ENCODE assay signal across 19 cellular contexts in the genomic region with DNA sequence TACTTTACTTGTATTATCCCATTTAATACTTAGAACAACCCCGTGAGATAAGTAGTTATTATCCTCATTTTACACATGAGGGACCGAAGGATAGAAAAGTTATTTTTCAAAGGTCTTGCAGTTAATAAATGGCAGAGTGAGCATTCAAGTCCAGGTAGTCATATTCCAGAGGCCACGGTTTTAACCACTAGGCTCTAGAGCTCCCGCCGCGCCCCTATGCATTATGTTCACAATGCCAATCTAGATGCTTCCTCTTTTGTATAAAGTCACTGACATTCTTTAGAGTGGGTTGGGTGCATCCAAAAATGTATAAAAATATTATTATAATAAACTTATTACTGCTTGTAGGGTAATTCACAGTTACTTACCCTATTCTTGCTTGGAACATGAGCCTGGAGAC. TPM values are rescaled to one million over a fixed set of nuclear protein-coding genes. Genes with fewer than 3 reads are reported as not detected.
"Had no signal": no experiment of that assay in that cellular context is flagged by ENCODE, and none has a peak within 500 bp of the region (broad histone marks: within the 10 kb centered on the region; RNA-seq: fewer than 3 reads in every experiment).

No MANE protein-coding gene starts in this region.

- H3K27me3 Mint-ChIP-seq: IgD-negative memory B cell had no signal

- H3K9me3 Mint-ChIP-seq: IgD-negative memory B cell had no signal

- ATAC-seq: SK-N-SH treated with all-trans-retinoic acid at 6 μM for 48 hours had no signal

- H3K36me3 ChIP-seq: SJCRH30 had no signal

- FAIRE-seq: RCC 7860 had no signal

- DNase-seq: KBM-7, MV-4-11, NCI-H1048, NCI-H1105, NCI-H1436 treated with DMSO at 0.1 percent for 48 hours, NCI-H1694, NCI-H187 treated with DMSO at 0.1 percent for 48 hours, NCI-H2081, NCI-H2107, NCI-H2227 treated with DMSO at 0.1 percent for 48 hours, NCI-H524, NCI-H526 treated with DMSO at 0.1 percent for 48 hours, NCI-H774, SHP77, SJCRH30 had no signal

- H3K4me3 Mint-ChIP-seq: IgD-negative memory B cell had no signal

- H3K27ac ChIP-seq: RWPE1, SJCRH30 had no signal

- H3K27me3 ChIP-seq: SJCRH30 had no signal

- H3K27ac Mint-ChIP-seq: IgD-negative memory B cell had no signal

- H3K9me3 ChIP-seq: SJCRH30 had no signal

- H3K36me3 Mint-ChIP-seq: IgD-negative memory B cell had no signal

- H3K4me3 ChIP-seq: SJCRH30 had no signal

RNA-seq across cellular contexts. Expression of gene STEAP2, which starts 22.0 kb away (rescaled TPM):
- polyA plus RNA-seq: IgD-negative memory B cell had no signal
